In genomic region chr15:42082832-42083604, GRCh38 we compare ENCODE assay signal across 22 cellular contexts. TPM values are rescaled to one million over a fixed set of nuclear protein-coding genes. Genes with fewer than 3 reads are reported as not detected.
DNase-seq lines count a peak whose midpoint lies in the region; TF ChIP-seq lines count a peak whose summit lies in the region.
"Had no signal": no experiment of that assay in that cellular context is flagged by ENCODE, and none has a peak within 500 bp of the region (broad histone marks: within the 10 kb centered on the region; RNA-seq: fewer than 3 reads in every experiment).

No MANE protein-coding gene starts in this region.

- H2AFZ ChIP-seq in PC-9: no peak overlapping the region
- no peak overlapping the region for H2AFZ ChIP-seq in mesenchymal stem cell (ENCODE audit: low read depth, low read length)
- no peak overlapping the region for H2AFZ ChIP-seq in smooth muscle cell (ENCODE audit: low read depth)

- H3K27ac ChIP-seq in PC-9: no peak overlapping the region
- no peak overlapping the region for H3K27ac ChIP-seq in mesenchymal stem cell (ENCODE audit: low read length, poor library complexity, severe bottlenecking)
- no peak overlapping the region for H3K27ac ChIP-seq in testis
- no peak overlapping the region for H3K27ac ChIP-seq in smooth muscle cell (ENCODE audit: low read depth)
- H3K27ac ChIP-seq: HL-60, SJSA1 had no signal

- H3F3A ChIP-seq in PC-9 (ENCODE audit: insufficient read depth, low read depth) (peaks cover 12% of the 10 kb centered on the region; the same call in 1 of the 2 replicates), smooth muscle cell (ENCODE audit: low read depth) (no peaks in the 10 kb centered on the region)

- H3K9me2 ChIP-seq in PC-9 (ENCODE audit: insufficient read depth): no peaks in the 10 kb centered on the region

- H3K9ac ChIP-seq in mesenchymal stem cell (ENCODE audit: low read length) (no peak overlapping the region), smooth muscle cell (ENCODE audit: low read depth) (no peak overlapping the region)

- H4K20me1 ChIP-seq in PC-9 (ENCODE audit: insufficient read depth) (no peaks in the 10 kb centered on the region), smooth muscle cell (ENCODE audit: low read depth) (no peaks in the 10 kb centered on the region)

- no peak overlapping the region for H2AK5ac ChIP-seq in mesenchymal stem cell (ENCODE audit: low read length, severe bottlenecking)

- H3K79me2 ChIP-seq in PC-9 (ENCODE audit: low read depth) (no peaks in the 10 kb centered on the region), smooth muscle cell (ENCODE audit: low read depth) (no peaks in the 10 kb centered on the region)

- H3K79me1 ChIP-seq in mesenchymal stem cell (replicated peaks; ENCODE audit: low read length, poor library complexity, severe bottlenecking): no peaks in the 10 kb centered on the region

- H3K36me3 ChIP-seq in PC-9 (ENCODE audit: low read depth) (no peaks in the 10 kb centered on the region), mesenchymal stem cell (ENCODE audit: control insufficient read depth in 1 of 2, insufficient read depth in 2 of 2, low read depth in 1 of 2, low read length in 2 of 2) (peaks cover 0 to 4% of the 10 kb centered on the region in 2 experiments), testis (ENCODE audit: low read depth, missing control alignments) (no peaks in the 10 kb centered on the region), smooth muscle cell (ENCODE audit: low read depth) (no peaks in the 10 kb centered on the region)
- H3K36me3 ChIP-seq: BE2C, SJSA1 had no signal

- no peak overlapping the region for H3K4ac ChIP-seq in mesenchymal stem cell (ENCODE audit: low read depth in 1 of 2, low read length in 2 of 2)

- H3K27me3 ChIP-seq in PC-9 (ENCODE audit: insufficient read depth, low read depth) (no peaks in the 10 kb centered on the region), mesenchymal stem cell (ENCODE audit: control insufficient read depth in 1 of 2, insufficient read depth in 1 of 2, low read length in 2 of 2) (peaks cover 61 to 88% of the 10 kb centered on the region in 2 experiments), testis (no peaks in the 10 kb centered on the region), smooth muscle cell (ENCODE audit: low read depth) (peaks cover 24% of the 10 kb centered on the region)
- H3K27me3 ChIP-seq: BE2C, SJSA1 had no signal

- no peak overlapping the region for H2BK5ac ChIP-seq in mesenchymal stem cell (ENCODE audit: low read depth, low read length, poor library complexity, severe bottlenecking)

- no peak overlapping the region for H2BK120ac ChIP-seq in mesenchymal stem cell (ENCODE audit: low read depth, low read length)

- no peak overlapping the region for H3K18ac ChIP-seq in mesenchymal stem cell (ENCODE audit: low read depth in 1 of 2, low read length in 2 of 2)

- no TSS peak for BruUV-seq in PC-9 (replicated peaks; lab: Mats Ljungman, UMichigan)

- H3K4me1 ChIP-seq in PC-9 (replicated peaks; ENCODE audit: insufficient read depth): peaks cover 25% of the 10 kb centered on the region
- peaks cover 3% of the 10 kb centered on the region for H3K4me1 ChIP-seq in mesenchymal stem cell (ENCODE audit: control insufficient read depth, insufficient read depth, low read depth, low read length)
- H3K4me1 ChIP-seq in testis: no peaks in the 10 kb centered on the region
- peaks cover 6% of the 10 kb centered on the region for H3K4me1 ChIP-seq in smooth muscle cell (ENCODE audit: low read depth)
- H3K4me1 ChIP-seq: BE2C had no signal

- H3K14ac ChIP-seq in mesenchymal stem cell (ENCODE audit: low read length in 2 of 2): no peak overlapping the region

- H3K4me3 ChIP-seq in PC-9 (no peak overlapping the region), mesenchymal stem cell (ENCODE audit: insufficient read depth in 1 of 2, low read depth in 1 of 2, low read length in 2 of 2) (no peak overlapping the region), testis (no peak overlapping the region), smooth muscle cell (no peak overlapping the region)
- H3K4me3 ChIP-seq: SJSA1 had no signal

- no peak overlapping the region for H4K8ac ChIP-seq in mesenchymal stem cell (ENCODE audit: low read length)

- H3K9me3 ChIP-seq in PC-9 (ENCODE audit: insufficient read depth, low read depth): no peaks in the 10 kb centered on the region
- H3K9me3 ChIP-seq in mesenchymal stem cell (ENCODE audit: control insufficient read depth, low read length): no peaks in the 10 kb centered on the region
- no peaks in the 10 kb centered on the region for H3K9me3 ChIP-seq in testis
- no peaks in the 10 kb centered on the region for H3K9me3 ChIP-seq in smooth muscle cell (replicated peaks; ENCODE audit: low read depth)
- H3K9me3 ChIP-seq: BE2C, SJSA1 had no signal

- peak; percentile 20 for DNase-seq in D341Med (ENCODE audit: low spot score)
- no peak for DNase-seq in PC-9
- no peak for DNase-seq in mesenchymal stem cell
- peak; percentile 10 for DNase-seq in testis
- DNase-seq in dedifferentiated amniotic fluid mesenchymal stem cell (ENCODE audit: extremely low spot score): no peak
- no peak for DNase-seq in G401 (ENCODE audit: low spot score)
- DNase-seq in smooth muscle cell (lab: John Stamatoyannopoulos, UW; ENCODE audit: unreplicated experiment): no peak
- DNase-seq: BE2C; EL; HCEC 1CT; KBM-7; NCI-H1105 treated with DMSO at 0.1 percent for 48 hours; NCI-H2029 treated with DMSO at 0.1 percent for 48 hours; NCI-H2171; NCI-H345; NCI-H524; NCI-H774; NK-92 treated with Interleukin-12 subunit alpha and Interleukin-12 subunit beta, amount 100 ng/mL, for 24 hours had no signal

- TF ChIP-seq POLR2A in testis (IDR thresholded peaks at IDR 0.05): no peak

- intact Hi-C loops in PC-9 (cut with micrococcal nuclease; ENCODE audit: unreplicated experiment): loop anchor here (5.0 kb wide), 1 partner anchor 49 kb away; no protein-coding TSS in a partner anchor
- intact Hi-C loops in testis (cut with DNase I; ENCODE audit: low total_unique reads): no loop called here

- H3K4me2 ChIP-seq in PC-9: peak overlapping the region; percentile 93; the same call in 1 of the 2 replicates
- H3K4me2 ChIP-seq in mesenchymal stem cell (ENCODE audit: low read length, poor library complexity, severe bottlenecking): no peak overlapping the region
- H3K4me2 ChIP-seq in smooth muscle cell: no peak overlapping the region

- in situ Hi-C loops in G401 (cut with HindIII; ENCODE audit: low sequenced_read_pairs): no loop called here

- POLR2A ChIA-PET in PC-9 (lab: Charles Lee; ENCODE audit: unreplicated experiment): interaction anchor here (0.6 kb wide), 1 partner anchor 9 kb away, joined by 3 read pairs; no protein-coding TSS in a partner anchor

- H2BK15ac ChIP-seq in mesenchymal stem cell (ENCODE audit: low read depth, poor library complexity, severe bottlenecking): no peak overlapping the region

- peak overlapping the region in 1 of 2 experiments; percentile 9 for H3K23ac ChIP-seq in mesenchymal stem cell (ENCODE audit: low read length in 2 of 2)

- CTCF ChIA-PET in PC-9 (lab: Charles Lee): interaction anchor here (0.9 to 1.6 kb wide), 2 partner anchors 11 to 26 kb away, joined by 3 to 6 read pairs; no protein-coding TSS in a partner anchor

- WGBS in mesenchymal stem cell: 90% methylated on average over 14 of the region's 17 CpGs
- 87 to 88% methylated on average over 9 to 17 of the region's 17 CpGs for WGBS in testis, 2 donors
- whole genome bisulfite sequencing in smooth muscle cell (ENCODE audit: low lambda C conversion rate): 94% methylated on average over 17 of the region's 17 CpGs

- TF ChIP-seq CTCF in PC-9 (conservative IDR thresholded peaks at IDR 0.05) (no peak), testis (IDR thresholded peaks at IDR 0.05) (no peak), smooth muscle cell (IDR thresholded peaks at IDR 0.05; ENCODE audit: borderline replicate concordance, insufficient read depth, poor library complexity, severe bottlenecking) (no peak)

- peak overlapping the region; percentile 45 for H4K91ac ChIP-seq in mesenchymal stem cell (ENCODE audit: low read length)

- no peak overlapping the region for H2BK12ac ChIP-seq in mesenchymal stem cell (ENCODE audit: low read length in 2 of 2)

RNA-seq across cellular contexts. Expression of gene PLA2G4D, which starts 11.3 kb away (rescaled TPM):
- total RNA-seq in PC-9 (2021) (0.90 and 1.4 TPM in 2 replicates), testis (under 1 TPM; 0.16 to 0.43 TPM), smooth muscle cell (0.36 TPM in 1 of 2 replicates, not detected in the other)
- polyA plus RNA-seq in mesenchymal stem cell (2013, experiment 1 of 2): not detected
- not detected for polyA plus RNA-seq in mesenchymal stem cell (2013, experiment 2 of 2)
- polyA plus RNA-seq in testis (ENCODE audit: insufficient read depth, low read depth, low replicate concordance) (0.11 TPM), smooth muscle cell (0.17 TPM in 1 of 2 replicates, not detected in the other)
- total RNA-seq in G401 (2014; rRNA removed; shearing (Covaris generic)): 0.43 and 0.61 TPM in 2 replicates
- total RNA-seq: A673, HT1080, SJSA1 had no signal

Comparison
In these comparisons a context has a peak if more than half of its experiments do, and no peak if none do; other contexts are left out.
1. DNase-seq: peak in D341Med (single experiment) and testis (single experiment); none in PC-9 (0 of 2), mesenchymal stem cell (single experiment), dedifferentiated amniotic fluid mesenchymal stem cell (single experiment), G401 (single experiment) and smooth muscle cell (single experiment).